In the genomic region with DNA sequence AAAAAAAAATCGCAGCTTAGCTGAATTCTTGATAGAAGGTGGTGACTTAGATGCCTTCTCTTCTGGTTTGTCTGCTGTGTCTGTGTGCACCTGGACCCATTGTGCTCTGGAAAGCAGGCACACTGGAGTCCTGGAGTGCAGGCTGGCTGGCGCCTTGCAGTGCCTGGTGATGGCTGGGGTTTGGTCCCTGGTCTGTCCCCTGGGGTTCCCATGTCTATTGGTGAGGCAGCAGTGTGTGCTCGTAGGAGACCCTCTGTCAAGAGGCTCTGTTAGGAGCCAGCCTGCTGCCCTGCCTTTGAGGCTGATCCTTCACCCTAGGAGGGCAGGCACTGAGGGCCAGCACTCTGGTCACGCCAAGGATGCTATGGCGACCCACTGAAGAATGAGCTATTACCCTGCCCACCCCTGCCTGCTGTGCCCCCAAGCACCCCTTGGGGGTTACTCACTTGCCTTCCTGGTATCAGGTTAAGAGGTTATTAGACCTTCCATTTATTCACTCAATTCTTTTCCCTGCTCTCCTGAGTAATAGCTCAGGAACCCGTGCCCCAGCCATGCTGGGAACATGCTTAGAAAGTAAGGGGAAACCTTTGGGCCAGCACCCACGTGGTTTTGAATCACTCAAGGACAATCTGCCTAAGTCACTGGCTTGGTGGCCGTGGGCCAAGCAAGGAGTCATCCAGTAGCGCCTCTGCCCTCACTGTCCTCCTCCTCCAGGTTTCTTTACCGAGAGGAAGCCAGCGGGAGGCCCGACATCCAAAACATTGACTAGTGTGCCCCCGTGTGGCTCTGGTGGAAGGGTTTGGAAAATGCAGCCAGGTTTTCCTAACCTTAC, we compare ENCODE assay signal across 8 cellular contexts.
A peak's percentile ranks its signal among the peaks of the same experiment; 100 is the strongest.
DNase-seq lines count a peak whose midpoint lies in the region; ATAC-seq, FAIRE-seq and TF ChIP-seq lines count a peak whose summit lies in the region.

No MANE protein-coding gene starts in this region.

- H3K27ac Mint-ChIP-seq in activated CD4-positive, alpha-beta T cell treated with anti-CD3 and anti-CD28 coated beads, Interleukin-2, amount 10 ng/mL, durations not matched to agents 7 days and 5 days, result no peak overlapping the region
- H3K27ac Mint-ChIP-seq in endodermal cell, result no peak overlapping the region
- H3K27ac Mint-ChIP-seq in stimulated activated effector memory CD8-positive, alpha-beta T cell treated with anti-CD3 and anti-CD28 coated beads, Interleukin-12 subunit alpha, Interleukin-12 subunit beta, amount 100 ng/mL, for 72 hours, result no peak overlapping the region

- H3K9me3 ChIP-seq in endodermal cell (ENCODE audit: control insufficient read depth, low read length) (no peaks in the 10 kb centered on the region), mesenchymal stem cell (ENCODE audit: control insufficient read depth, low read length) (no peaks in the 10 kb centered on the region)

- H3K4me1 Mint-ChIP-seq in activated CD4-positive, alpha-beta T cell treated with anti-CD3 and anti-CD28 coated beads, Interleukin-2, amount 10 ng/mL, durations not matched to agents 7 days and 5 days, result peaks cover 6% of the 10 kb centered on the region
- peaks cover 8% of the 10 kb centered on the region for H3K4me1 Mint-ChIP-seq in endodermal cell
- H3K4me1 Mint-ChIP-seq in stimulated activated effector memory CD8-positive, alpha-beta T cell treated with anti-CD3 and anti-CD28 coated beads, Interleukin-12 subunit alpha, Interleukin-12 subunit beta, amount 100 ng/mL, for 72 hours, result peaks cover 7% of the 10 kb centered on the region

- no peaks in the 10 kb centered on the region for H3K79me1 ChIP-seq in mesenchymal stem cell (replicated peaks; ENCODE audit: low read length, poor library complexity, severe bottlenecking)

- DNase-seq in NCI-H446 treated with DMSO at 0.1 percent for 48 hours (lab: John Stamatoyannopoulos, UW) (peak; percentile 92), endodermal cell (peak; percentile 94), mesenchymal stem cell (peak; percentile 97)
- peak; percentile 68 for DNase-seq in activated CD4-positive, alpha-beta T cell treated with anti-CD3 and anti-CD28 coated beads, Interleukin-2, amount 10 ng/mL, durations not matched to agents 7 days and 5 days
- peak in 1 of 2 donors; percentile 58 for DNase-seq in stimulated activated effector memory CD8-positive, alpha-beta T cell treated with anti-CD3 and anti-CD28 coated beads, Interleukin-12 subunit alpha, Interleukin-12 subunit beta, amount 100 ng/mL, for 72 hours (ENCODE audit: low spot score in 2 of 2)

- CTCF ChIA-PET in activated CD4-positive, alpha-beta T cell treated with anti-CD3 and anti-CD28 coated beads, Interleukin-2, amount 10 ng/mL, durations not matched to agents 7 days and 5 days (lab: Charles Lee), result interaction anchor here (0.9 to 2.3 kb wide), 7 partner anchors 11 to 293 kb away, joined by 3 to 6 read pairs (median 4); no protein-coding TSS in a partner anchor

- H2BK120ac ChIP-seq in mesenchymal stem cell (ENCODE audit: low read depth, low read length), result no peak overlapping the region

- H2BK5ac ChIP-seq in mesenchymal stem cell (ENCODE audit: low read depth, low read length, poor library complexity, severe bottlenecking), result no peak overlapping the region

- POLR2A ChIA-PET in activated CD4-positive, alpha-beta T cell treated with anti-CD3 and anti-CD28 coated beads, Interleukin-2, amount 10 ng/mL, durations not matched to agents 7 days and 5 days (lab: Charles Lee), result interaction anchor here (0.5 to 0.6 kb wide), 2 partner anchors 119 to 286 kb away, joined by 3 to 4 read pairs; no protein-coding TSS in a partner anchor

- 42 to 45% methylated on average over 5 to 13 of the region's 13 CpGs for WGBS in endodermal cell (ENCODE audit: insufficient coverage in 1 of 2, insufficient read length in 1 of 2), 2 experiments
- WGBS in mesenchymal stem cell, result 40% methylated on average over 12 of the region's 13 CpGs

- H3K4me3 ChIP-seq in endodermal cell (ENCODE audit: low read length), result no peak overlapping the region
- H3K4me3 ChIP-seq in mesenchymal stem cell (ENCODE audit: insufficient read depth in 1 of 2, low read depth in 1 of 2, low read length in 2 of 2), result no peak overlapping the region

- H3K14ac ChIP-seq in mesenchymal stem cell (ENCODE audit: low read length in 2 of 2), result peak overlapping the region in 1 of 2 experiments; percentile 53

- FAIRE-seq in G401.6 (lab: Jason Lieb, UNC), result peak; percentile 42

- H3K4ac ChIP-seq in mesenchymal stem cell (ENCODE audit: low read depth in 1 of 2, low read length in 2 of 2), result peak overlapping the region in 1 of 2 experiments; percentile 17

- H2BK15ac ChIP-seq in mesenchymal stem cell (ENCODE audit: low read depth, poor library complexity, severe bottlenecking), result no peak overlapping the region

- H2AFZ ChIP-seq in mesenchymal stem cell (ENCODE audit: low read depth, low read length), result no peak overlapping the region

- H3K36me3 ChIP-seq in endodermal cell (ENCODE audit: control insufficient read depth, insufficient read depth, low read length) (no peaks in the 10 kb centered on the region), mesenchymal stem cell (ENCODE audit: control insufficient read depth in 1 of 2, insufficient read depth in 2 of 2, low read depth in 1 of 2, low read length in 2 of 2) (no peaks in the 10 kb centered on the region)

- H3K23ac ChIP-seq in mesenchymal stem cell (ENCODE audit: low read length in 2 of 2), result no peak overlapping the region

- H3K4me3 Mint-ChIP-seq in activated CD4-positive, alpha-beta T cell treated with anti-CD3 and anti-CD28 coated beads, Interleukin-2, amount 10 ng/mL, durations not matched to agents 7 days and 5 days, result no peak overlapping the region
- H3K4me3 Mint-ChIP-seq in endodermal cell, result no peak overlapping the region
- no peak overlapping the region for H3K4me3 Mint-ChIP-seq in stimulated activated effector memory CD8-positive, alpha-beta T cell treated with anti-CD3 and anti-CD28 coated beads, Interleukin-12 subunit alpha, Interleukin-12 subunit beta, amount 100 ng/mL, for 72 hours

- H3K9me3 Mint-ChIP-seq in activated CD4-positive, alpha-beta T cell treated with anti-CD3 and anti-CD28 coated beads, Interleukin-2, amount 10 ng/mL, durations not matched to agents 7 days and 5 days, result no peaks in the 10 kb centered on the region
- H3K9me3 Mint-ChIP-seq in endodermal cell, result no peaks in the 10 kb centered on the region
- H3K9me3 Mint-ChIP-seq in stimulated activated effector memory CD8-positive, alpha-beta T cell treated with anti-CD3 and anti-CD28 coated beads, Interleukin-12 subunit alpha, Interleukin-12 subunit beta, amount 100 ng/mL, for 72 hours, result no peaks in the 10 kb centered on the region

- no peak overlapping the region for H4K8ac ChIP-seq in mesenchymal stem cell (ENCODE audit: low read length)

- TF ChIP-seq CTCF in endodermal cell (conservative IDR thresholded peaks at IDR 0.05), result peak; percentile 90

- H2BK12ac ChIP-seq in mesenchymal stem cell (ENCODE audit: low read length in 2 of 2), result peak overlapping the region in 1 of 2 experiments; percentile 70

- no peaks in the 10 kb centered on the region for H3K27me3 Mint-ChIP-seq in activated CD4-positive, alpha-beta T cell treated with anti-CD3 and anti-CD28 coated beads, Interleukin-2, amount 10 ng/mL, durations not matched to agents 7 days and 5 days
- peaks cover 5% of the 10 kb centered on the region for H3K27me3 Mint-ChIP-seq in endodermal cell (ENCODE audit: insufficient read depth)

- H3K9ac ChIP-seq in endodermal cell (ENCODE audit: extremely low read depth, low read length, poor library complexity, severe bottlenecking) (no peak overlapping the region), mesenchymal stem cell (ENCODE audit: low read length) (peak overlapping the region; percentile 46)

- H4K91ac ChIP-seq in mesenchymal stem cell (ENCODE audit: low read length), result no peak overlapping the region

- peak; percentile 63 for ATAC-seq in HG03175 (IDR thresholded peaks at IDR 0.05; ENCODE audit: unreplicated experiment)
- ATAC-seq in stimulated activated effector memory CD8-positive, alpha-beta T cell treated with anti-CD3 and anti-CD28 coated beads, Interleukin-12 subunit alpha, Interleukin-12 subunit beta, amount 100 ng/mL, for 72 hours, result peak; percentile 86
- no peak for ATAC-seq in HG03025 (IDR thresholded peaks at IDR 0.05; ENCODE audit: low FRiP score, unreplicated experiment)

- H3K27ac ChIP-seq in endodermal cell (ENCODE audit: low read depth, low read length) (no peak overlapping the region), mesenchymal stem cell (ENCODE audit: low read length, poor library complexity, severe bottlenecking) (no peak overlapping the region)

- peak overlapping the region in 1 of 2 experiments; percentile 84 for H3K18ac ChIP-seq in mesenchymal stem cell (ENCODE audit: low read depth in 1 of 2, low read length in 2 of 2)

- no peaks in the 10 kb centered on the region for H3K27me3 ChIP-seq in endodermal cell (ENCODE audit: control insufficient read depth, insufficient read depth, low read length, poor library complexity, severe bottlenecking)
- no peaks in the 10 kb centered on the region for H3K27me3 ChIP-seq in mesenchymal stem cell (ENCODE audit: control insufficient read depth in 1 of 2, insufficient read depth in 1 of 2, low read length in 2 of 2)

- peaks cover 2% of the 10 kb centered on the region for H3K4me1 ChIP-seq in endodermal cell (ENCODE audit: control insufficient read depth, insufficient read depth, low read length)
- H3K4me1 ChIP-seq in mesenchymal stem cell (ENCODE audit: control insufficient read depth, insufficient read depth, low read depth, low read length), result peaks cover 19% of the 10 kb centered on the region

- H3K36me3 Mint-ChIP-seq in activated CD4-positive, alpha-beta T cell treated with anti-CD3 and anti-CD28 coated beads, Interleukin-2, amount 10 ng/mL, durations not matched to agents 7 days and 5 days (ENCODE audit: low read depth), result no peaks in the 10 kb centered on the region
- no peaks in the 10 kb centered on the region for H3K36me3 Mint-ChIP-seq in endodermal cell (ENCODE audit: low read depth)
- H3K36me3 Mint-ChIP-seq in stimulated activated effector memory CD8-positive, alpha-beta T cell treated with anti-CD3 and anti-CD28 coated beads, Interleukin-12 subunit alpha, Interleukin-12 subunit beta, amount 100 ng/mL, for 72 hours, result no peaks in the 10 kb centered on the region

- H3K4me2 ChIP-seq in mesenchymal stem cell (ENCODE audit: low read length, poor library complexity, severe bottlenecking), result peak overlapping the region; percentile 1

- H2AK5ac ChIP-seq in mesenchymal stem cell (ENCODE audit: low read length, severe bottlenecking), result peak overlapping the region; percentile 55
